Comparison of ENCODE assay signal across 8 cellular contexts in genomic region chr17:19376799-19377198, GRCh38. TPM values are rescaled to one million over a fixed set of nuclear protein-coding genes. Genes with fewer than 3 reads are reported as not detected.
A peak's percentile ranks its signal among the peaks of the same experiment; 100 is the strongest.
DNase-seq lines count a peak whose midpoint lies in the region; ATAC-seq, FAIRE-seq and TF ChIP-seq lines count a peak whose summit lies in the region.

No MANE protein-coding gene starts in this region.

- no peak for TF ChIP-seq POLR2A in right lobe of liver (IDR thresholded peaks at IDR 0.05)

- H3K27ac ChIP-seq in astrocyte (ENCODE audit: low read depth, low read length) (peak overlapping the region; percentile 96), right lobe of liver (peak overlapping the region; percentile 86 to 94 (median 92))

- H3K36me3 Mint-ChIP-seq in CD14-positive monocyte (peaks cover 37% of the 10 kb centered on the region in 2 donors), astrocyte (ENCODE audit: low read depth, unreplicated experiment) (peaks cover 14% of the 10 kb centered on the region)

- H3K27me3 ChIP-seq in astrocyte (ENCODE audit: insufficient read depth, low read length) (no peaks in the 10 kb centered on the region), right lobe of liver (no peaks in the 10 kb centered on the region)

- no peak for ATAC-seq in right lobe of liver
- no peak for ATAC-seq in HG02885 (IDR thresholded peaks at IDR 0.05; ENCODE audit: poor library complexity, unreplicated experiment)
- ATAC-seq in HG02852 (IDR thresholded peaks at IDR 0.05; ENCODE audit: unreplicated experiment): no peak

- peaks cover 13% of the 10 kb centered on the region for H3K4me1 ChIP-seq in astrocyte (ENCODE audit: insufficient read depth, low read length)
- H3K4me1 ChIP-seq in right lobe of liver: peaks cover 0 to 15% (median 7%) of the 10 kb centered on the region in 4 donors

- intact Hi-C loops in CD14-positive monocyte (cut with micrococcal nuclease): no loop called here
- intact Hi-C loops in right lobe of liver (cut with DNase I): no loop called here

- peaks cover 31% of the 10 kb centered on the region for H4K20me1 ChIP-seq in astrocyte (ENCODE audit: insufficient read depth, low read length)

- H3K4me3 ChIP-seq in astrocyte (ENCODE audit: insufficient read depth, low read depth, low read length): peak overlapping the region; percentile 75
- peak overlapping the region; percentile 65 to 86 (median 85) for H3K4me3 ChIP-seq in right lobe of liver

- H3K9me3 ChIP-seq in astrocyte (ENCODE audit: insufficient read depth, low read depth, low read length) (no peaks in the 10 kb centered on the region), right lobe of liver (no peaks in the 10 kb centered on the region)

- WGBS in right lobe of liver (ENCODE audit: insufficient coverage, low coverage, low lambda C conversion rate, missing lambda C conversion rate): 25% methylated on average over 2 of the region's 2 CpGs

- no peak for FAIRE-seq in astrocyte (lab: Jason Lieb, UNC)

- TF ChIP-seq RAD21 in Ishikawa (IDR thresholded peaks at IDR 0.05; ENCODE audit: low read depth): no peak

- peak overlapping the region; percentile 95 for H2AFZ ChIP-seq in astrocyte (ENCODE audit: low read depth, low read length)

- H3K4me3 Mint-ChIP-seq in CD14-positive monocyte: peak overlapping the region; percentile 98 to 99
- peak overlapping the region; percentile 95 for H3K4me3 Mint-ChIP-seq in astrocyte (ENCODE audit: unreplicated experiment)

- no peak for TF ChIP-seq EP300 in Ishikawa (IDR thresholded peaks at IDR 0.05; ENCODE audit: borderline replicate concordance)

- H3K27me3 Mint-ChIP-seq in CD14-positive monocyte (ENCODE audit: low read depth in 3 of 3) (peaks cover 3 to 8% (median 5%) of the 10 kb centered on the region in 3 donors), astrocyte (ENCODE audit: low read depth, unreplicated experiment) (no peaks in the 10 kb centered on the region)

- peaks cover 12% of the 10 kb centered on the region for H3K36me3 ChIP-seq in astrocyte (ENCODE audit: insufficient read depth, low read length)
- peaks cover 0 to 14% (median 5%) of the 10 kb centered on the region in 4 donors for H3K36me3 ChIP-seq in right lobe of liver

- peak overlapping the region; percentile 85 for H3K4me2 ChIP-seq in astrocyte (ENCODE audit: low read length)

- H3K4me1 Mint-ChIP-seq in CD14-positive monocyte (peaks cover 37% of the 10 kb centered on the region), astrocyte (ENCODE audit: low read depth, unreplicated experiment) (peaks cover 10% of the 10 kb centered on the region)

- peaks cover 34% of the 10 kb centered on the region for H3K79me2 ChIP-seq in astrocyte (ENCODE audit: insufficient read depth, low read length)

- DNase-seq in CD14-positive monocyte (ENCODE audit: low spot score): peak; percentile 6
- DNase-seq in astrocyte (ENCODE audit: low read depth): no peak
- DNase-seq in right lobe of liver: peak in 1 of 3 donors; percentile 22
- DNase-seq in SW 1271 (lab: John Stamatoyannopoulos, UW): no peak
- DNase-seq in EL: no peak

- peak overlapping the region; percentile 90 for H3K9ac ChIP-seq in astrocyte (ENCODE audit: low read length)

- H3K27ac Mint-ChIP-seq in CD14-positive monocyte (peak overlapping the region in 6 of 7 donors; percentile 99 to 100 (median 100)), astrocyte (ENCODE audit: unreplicated experiment) (peak overlapping the region; percentile 97)

- H3K9me3 Mint-ChIP-seq in CD14-positive monocyte: peaks cover 0 to 5% (median 0%) of the 10 kb centered on the region in 7 donors
- H3K9me3 Mint-ChIP-seq in astrocyte (ENCODE audit: unreplicated experiment): no peaks in the 10 kb centered on the region

- TF ChIP-seq CTCF in CD14-positive monocyte (IDR thresholded peaks at IDR 0.05): no peak
- no peak for TF ChIP-seq CTCF in astrocyte (IDR thresholded peaks at IDR 0.05; ENCODE audit: insufficient read depth, low read depth, low read length)
- no peak for TF ChIP-seq CTCF in right lobe of liver (IDR thresholded peaks at IDR 0.05)

TF ChIP-seq in Ishikawa, 13 proteins besides CTCF, POLR2A, EP300 and RAD21:
- TF ChIP-seq REST (IDR thresholded peaks at IDR 0.05; ENCODE audit: low read depth) (no peak), TAF1 (IDR thresholded peaks at IDR 0.05; ENCODE audit: low read depth) (no peak), CEBPB (IDR thresholded peaks at IDR 0.05) (no peak), FOXM1 (IDR thresholded peaks at IDR 0.05; ENCODE audit: borderline replicate concordance, low read depth) (no peak), ZBTB7A (IDR thresholded peaks at IDR 0.05; ENCODE audit: low read depth) (no peak)
- TF ChIP-seq, protein P1, sequence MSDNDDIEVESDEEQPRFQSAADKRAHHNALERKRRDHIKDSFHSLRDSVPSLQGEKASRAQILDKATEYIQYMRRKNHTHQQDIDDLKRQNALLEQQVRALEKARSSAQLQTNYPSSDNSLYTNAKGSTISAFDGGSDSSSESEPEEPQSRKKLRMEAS (IDR thresholded peaks at IDR 0.05): 0 out of 2 replicates have a peak, but pooled peaks have one; percentile 22
TF ChIP-seq in Ishikawa: peak in this region for 1.

RNA-seq across cellular contexts. Expression of gene MAPK7, which starts 1.5 kb away (rescaled TPM):
- polyA plus RNA-seq in CD14-positive monocyte: 1 to 10 TPM; 9.3 to 10.0 TPM
- 25.1 and 34.3 TPM in 2 replicates for total RNA-seq in astrocyte
- 1 to 10 TPM; 5.7 to 9.2 (median 6.7) TPM for total RNA-seq in right lobe of liver

RNA-seq across cellular contexts. Expression of gene MFAP4, which starts 10.2 kb away (rescaled TPM):
- polyA plus RNA-seq in CD14-positive monocyte: under 1 TPM; 0.12 to 0.73 TPM
- total RNA-seq in astrocyte: 0.93 and 3.7 TPM in 2 replicates
- total RNA-seq in right lobe of liver: 10 to 100 TPM in 2 of 6 experiments, 1 to 10 TPM in 4; 2.3 to 12.0 (median 6.5) TPM

RNA-seq across cellular contexts. Expression of gene B9D1, which starts 14.3 kb away (rescaled TPM):
- not detected for polyA plus RNA-seq in CD14-positive monocyte
- 10.2 and 10.9 TPM in 2 replicates for total RNA-seq in astrocyte
- 10 to 100 TPM in 2 of 6 experiments, 1 to 10 TPM in 4; 2.3 to 27.9 (median 5.7) TPM for total RNA-seq in right lobe of liver

RNA-seq across cellular contexts. Expression of gene RNF112, which starts 34.2 kb away (rescaled TPM):
- polyA plus RNA-seq in CD14-positive monocyte: not detected
- total RNA-seq in astrocyte: 0.36 and 0.96 TPM in 2 replicates
- under 1 TPM; 0.12 to 0.86 (median 0.54) TPM for total RNA-seq in right lobe of liver
